Comparison of ENCODE assay signal across 14 cellular contexts in the genomic region with DNA sequence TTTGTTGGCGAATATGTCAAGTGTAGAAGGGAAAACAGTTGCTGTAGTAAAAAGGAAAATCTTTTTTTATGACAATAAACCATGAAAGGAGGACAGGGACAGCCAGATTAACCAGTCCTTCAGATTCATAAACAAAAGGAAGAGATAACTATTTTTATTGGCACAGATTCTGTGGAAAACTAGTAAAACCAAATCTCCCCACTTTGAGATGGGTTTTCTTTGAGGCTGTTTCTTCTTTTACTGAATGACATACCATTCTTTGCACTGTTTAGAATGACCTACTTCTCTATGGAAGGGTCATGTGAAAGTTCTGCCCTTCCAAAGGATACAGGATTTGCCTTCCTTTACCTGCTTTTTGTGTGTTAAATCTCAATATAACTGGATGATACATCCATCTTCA. TPM values are rescaled to one million over a fixed set of nuclear protein-coding genes. Genes with fewer than 3 reads are reported as not detected.
DNase-seq lines count a peak whose midpoint lies in the region; ATAC-seq and TF ChIP-seq lines count a peak whose summit lies in the region.
"Had no signal": no experiment of that assay in that cellular context is flagged by ENCODE, and none has a peak within 500 bp of the region (broad histone marks: within the 10 kb centered on the region; RNA-seq: fewer than 3 reads in every experiment).

No MANE protein-coding gene starts in this region.

- no peaks in the 10 kb centered on the region for H3K27me3 Mint-ChIP-seq in Calu3 (ENCODE audit: unreplicated experiment)
- H3K27me3 Mint-ChIP-seq in osteocyte (ENCODE audit: unreplicated experiment): no peaks in the 10 kb centered on the region
- H3K27me3 Mint-ChIP-seq: B cell; CD4-positive, alpha-beta T cell; IgD-negative memory B cell had no signal

- no peak for DNase-seq in Calu3
- DNase-seq in fibroblast of villous mesenchyme (ENCODE audit: low read depth): peak; percentile 26
- DNase-seq in osteocyte (ENCODE audit: extremely low spot score, unreplicated experiment): no peak
- DNase-seq in midbrain (lab: John Stamatoyannopoulos, UW): no peak
- DNase-seq: C1 segment of cervical spinal cord; CD4-positive, alpha-beta T cell; DND-41; GF-D8 had no signal

- peaks cover 0 to 5% of the 10 kb centered on the region in 2 experiments; a peak in 1 of 3 replicates for H3K36me3 ChIP-seq in HEK293 (ENCODE audit: control insufficient read depth in 2 of 2, insufficient read depth in 1 of 2, low read length in 2 of 2)

- no peaks in the 10 kb centered on the region for H3K9me3 ChIP-seq in HEK293 (ENCODE audit: control insufficient read depth, insufficient read depth, low read depth, low read length)

- peaks cover 53% of the 10 kb centered on the region for H3K4me1 Mint-ChIP-seq in Calu3 (ENCODE audit: low read depth, unreplicated experiment)
- peaks cover 24% of the 10 kb centered on the region for H3K4me1 Mint-ChIP-seq in osteocyte (ENCODE audit: unreplicated experiment)

- POLR2A ChIA-PET in HEK293 (lab: Yijun Ruan, JAX): no interaction called here

- TF ChIP-seq CTCF in Calu3 (IDR thresholded peaks at IDR 0.05; ENCODE audit: unreplicated experiment): no peak
- TF ChIP-seq CTCF in HEK293 (tag by site-specific recombination; IDR thresholded peaks at IDR 0.05): no peak
- no peak for TF ChIP-seq CTCF in fibroblast of villous mesenchyme (IDR thresholded peaks at IDR 0.05; ENCODE audit: insufficient read depth, low read depth, low read length)
- no peak for TF ChIP-seq CTCF in osteocyte (IDR thresholded peaks at IDR 0.05)

- ATAC-seq in HG03159 (IDR thresholded peaks at IDR 0.05; ENCODE audit: unreplicated experiment) (no peak), HG02642 (IDR thresholded peaks at IDR 0.05; ENCODE audit: poor library complexity, unreplicated experiment) (no peak)
- ATAC-seq: HCT116 had no signal

- CTCF ChIA-PET in Calu3 (lab: Charles Lee): no interaction called here
- CTCF ChIA-PET in HEK293 (lab: Yijun Ruan, JAX): interaction anchor here (0.7 kb wide), 1 partner anchor 12 kb away, joined by 4 read pairs; no protein-coding TSS in a partner anchor

- H3K4me3 ChIP-seq in HEK293 (ENCODE audit: low read depth, low read length) (no peak overlapping the region), fibroblast of villous mesenchyme (ENCODE audit: low read depth, low read length) (no peak overlapping the region)

- H3K4me3 Mint-ChIP-seq in Calu3 (ENCODE audit: low read depth, unreplicated experiment) (no peak overlapping the region), osteocyte (ENCODE audit: unreplicated experiment) (no peak overlapping the region)
- H3K4me3 Mint-ChIP-seq: B cell; CD4-positive, alpha-beta T cell; IgD-negative memory B cell had no signal

- H3K9me3 Mint-ChIP-seq in Calu3 (ENCODE audit: low read depth, unreplicated experiment) (no peaks in the 10 kb centered on the region), osteocyte (ENCODE audit: unreplicated experiment) (no peaks in the 10 kb centered on the region)
- H3K9me3 Mint-ChIP-seq: CD4-positive, alpha-beta T cell; IgD-negative memory B cell had no signal

- H3K27ac Mint-ChIP-seq in Calu3 (ENCODE audit: unreplicated experiment): peak overlapping the region; percentile 56
- peak overlapping the region; percentile 54 for H3K27ac Mint-ChIP-seq in osteocyte (ENCODE audit: unreplicated experiment)
- H3K27ac Mint-ChIP-seq: B cell; CD4-positive, alpha-beta T cell; IgD-negative memory B cell had no signal

- H3K36me3 Mint-ChIP-seq in Calu3 (ENCODE audit: insufficient read depth, unreplicated experiment) (peaks cover 36% of the 10 kb centered on the region), osteocyte (ENCODE audit: unreplicated experiment) (peaks cover 11% of the 10 kb centered on the region)

- peaks cover 7% of the 10 kb centered on the region; the same call in 1 of the 2 replicates for H3K4me1 ChIP-seq in HEK293 (ENCODE audit: control insufficient read depth, insufficient read depth, low read length)

- intact Hi-C loops in Calu3 (cut with micrococcal nuclease; ENCODE audit: unreplicated experiment): no loop called here

- H3K27ac ChIP-seq in HEK293 (ENCODE audit: extremely low read depth, low read depth, low read length): no peak overlapping the region

- no TSS peak for BruUV-seq in Calu3 (replicated peaks; lab: Mats Ljungman, UMichigan)

TF ChIP-seq in HEK293, 187 proteins besides CTCF, POLR2A, EP300 and RAD21:
- no peak for TF ChIP-seq ZNF624 (tag by site-specific recombination; IDR thresholded peaks at IDR 0.05)
- TF ChIP-seq, protein P1, sequence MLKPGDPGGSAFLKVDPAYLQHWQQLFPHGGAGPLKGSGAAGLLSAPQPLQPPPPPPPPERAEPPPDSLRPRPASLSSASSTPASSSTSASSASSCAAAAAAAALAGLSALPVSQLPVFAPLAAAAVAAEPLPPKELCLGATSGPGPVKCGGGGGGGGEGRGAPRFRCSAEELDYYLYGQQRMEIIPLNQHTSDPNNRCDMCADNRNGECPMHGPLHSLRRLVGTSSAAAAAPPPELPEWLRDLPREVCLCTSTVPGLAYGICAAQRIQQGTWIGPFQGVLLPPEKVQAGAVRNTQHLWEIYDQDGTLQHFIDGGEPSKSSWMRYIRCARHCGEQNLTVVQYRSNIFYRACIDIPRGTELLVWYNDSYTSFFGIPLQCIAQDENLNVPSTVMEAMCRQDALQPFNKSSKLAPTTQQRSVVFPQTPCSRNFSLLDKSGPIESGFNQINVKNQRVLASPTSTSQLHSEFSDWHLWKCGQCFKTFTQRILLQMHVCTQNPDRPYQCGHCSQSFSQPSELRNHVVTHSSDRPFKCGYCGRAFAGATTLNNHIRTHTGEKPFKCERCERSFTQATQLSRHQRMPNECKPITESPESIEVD (tag by site-specific recombination; IDR thresholded peaks at IDR 0.05): peak; percentile 78

RNA-seq across cellular contexts. Expression of a gene that starts 13.7 kb away (rescaled TPM):
- total RNA-seq in Calu3 (2022) (342 and 395 TPM in 2 replicates), fibroblast of villous mesenchyme (160 and 200 TPM in 2 replicates), osteocyte (144 and 154 TPM in 2 replicates)
